29 cellular contexts compared by ENCODE assay signal in genomic region chr10:37552881-37553280, GRCh38.
"Had no signal": no experiment of that assay in that cellular context is flagged by ENCODE, and none has a peak within 500 bp of the region (broad histone marks: within the 10 kb centered on the region; RNA-seq: fewer than 3 reads in every experiment).

No MANE protein-coding gene starts in this region.

- H3K36me3 ChIP-seq: breast epithelium, SJSA1 had no signal

- H3K9me3 ChIP-seq: body of pancreas, breast epithelium, SK-N-SH had no signal

- H3K4me2 ChIP-seq: KMS-11, SK-N-SH had no signal

- ATAC-seq: activated CD8-positive, alpha-beta T cell treated with anti-CD3 and anti-CD28 coated beads, Interleukin-2, amount 10 ng/mL, durations not matched to agents 7 days and 5 days; body of pancreas had no signal

- DNase-seq: activated CD4-positive, alpha-beta T cell treated with anti-CD3 and anti-CD28 coated beads, Interleukin-2, amount 10 ng/mL, durations not matched to agents 24 days and 14 days; activated CD4-positive, alpha-beta T cell treated with anti-CD3 and anti-CD28 coated beads, Interleukin-2, amount 50 U/mL, for 4 hours; activated CD8-positive, alpha-beta T cell treated with anti-CD3 and anti-CD28 coated beads, Interleukin-2, amount 10 ng/mL, durations not matched to agents 7 days and 5 days; activated gamma-delta T cell; activated naive CD4-positive, alpha-beta T cell treated with Interleukin-2 at 50 U/mL for 16 hours; activated naive CD8-positive, alpha-beta T cell treated with anti-CD3 and anti-CD28 coated beads, Interleukin-2, amount 10 ng/mL, durations not matched to agents 7 days and 5 days; activated T-cell treated with anti-CD3 and anti-CD28 coated beads, Interleukin-2, amount 50 U/mL, for 24 hours; amygdala; body of pancreas; caudate nucleus; MM.1S; MV-4-11; NCI-H1092; NCI-H1417; NCI-H146; NCI-H187; NCI-H2029 treated with DMSO at 0.1 percent for 48 hours; NCI-H2107; NCI-H2171; NCI-H510A; NCI-H526; NCI-H748 treated with DMSO at 0.1 percent for 48 hours; NK-92 treated with Interleukin-12 subunit alpha and Interleukin-12 subunit beta, amount 100 ng/mL, for 24 hours; OCI-M1; SHP77 treated with DMSO at 0.1 percent for 48 hours; SK-N-SH had no signal

- H3K27me3 ChIP-seq: body of pancreas, breast epithelium, SJSA1 had no signal

- H3K4me1 ChIP-seq: body of pancreas, breast epithelium, SJSA1 had no signal

- H3K4me3 ChIP-seq: body of pancreas, breast epithelium, SJSA1 had no signal

- H3K9ac ChIP-seq: KMS-11, SK-N-SH had no signal

- H3K27ac ChIP-seq: body of pancreas, breast epithelium, KMS-11, SJSA1 had no signal
